Comparison of ENCODE assay signal across 21 cellular contexts in genomic region chr17:57976594-57976993, GRCh38. TPM values are rescaled to one million over a fixed set of nuclear protein-coding genes. Genes with fewer than 3 reads are reported as not detected.
DNase-seq lines count a peak whose midpoint lies in the region; ATAC-seq, FAIRE-seq and TF ChIP-seq lines count a peak whose summit lies in the region.
"Had no signal": no experiment of that assay in that cellular context is flagged by ENCODE, and none has a peak within 500 bp of the region (broad histone marks: within the 10 kb centered on the region; RNA-seq: fewer than 3 reads in every experiment).

No MANE protein-coding gene starts in this region.

- no peak overlapping the region for H3K4me3 ChIP-seq in HepG2 (replicated peaks in 1 of 3; ENCODE audit: insufficient read depth in 1 of 3, low read depth in 2 of 3, low read length in 3 of 3)
- H3K4me3 ChIP-seq in right lobe of liver, result no peak overlapping the region
- H3K4me3 ChIP-seq: BLaER1, GM23248, HAP-1 had no signal

- H3K36me3 ChIP-seq in HepG2 (replicated peaks in 1 of 2; ENCODE audit: control insufficient read depth in 1 of 2, insufficient read depth in 2 of 2, low read length in 2 of 2) (peaks cover 13 to 65% of the 10 kb centered on the region in 2 experiments), right lobe of liver (peaks cover 0 to 75% (median 31%) of the 10 kb centered on the region in 4 donors)

- H4K20me1 ChIP-seq in HepG2 (ENCODE audit: insufficient read depth, low read length), result peaks cover 7% of the 10 kb centered on the region; the same call in 1 of the 2 replicates

- H3K4me1 ChIP-seq in HepG2 (ENCODE audit: insufficient read depth, low read length) (peaks cover 37% of the 10 kb centered on the region), right lobe of liver (peaks cover 0 to 30% (median 12%) of the 10 kb centered on the region in 4 donors)
- H3K4me1 ChIP-seq: HAP-1 had no signal

- H3K27ac Mint-ChIP-seq in chondrocyte (ENCODE audit: unreplicated experiment), result no peak overlapping the region
- H3K27ac Mint-ChIP-seq in WTC11, result no peak overlapping the region

- H2AFZ ChIP-seq in HepG2 (ENCODE audit: low read length), result no peak overlapping the region
- H2AFZ ChIP-seq: GM23248 had no signal

- no peak overlapping the region for H3K4me2 ChIP-seq in HepG2 (ENCODE audit: low read depth, low read length)
- H3K4me2 ChIP-seq: BLaER1 had no signal

- TF ChIP-seq RAD21 in HepG2 (CRISPR knock-in tag; IDR thresholded peaks at IDR 0.05), result no peak

- H3K4me3 Mint-ChIP-seq in chondrocyte (ENCODE audit: unreplicated experiment), result no peak overlapping the region
- H3K4me3 Mint-ChIP-seq in WTC11, result no peak overlapping the region
- H3K4me3 Mint-ChIP-seq: CD4-positive, alpha-beta memory T cell had no signal

- H3K27me3 ChIP-seq in HepG2 (ENCODE audit: control insufficient read depth in 1 of 2, insufficient read depth in 2 of 2, low read length in 2 of 2) (no peaks in the 10 kb centered on the region), right lobe of liver (no peaks in the 10 kb centered on the region)
- H3K27me3 ChIP-seq: BLaER1 had no signal

- intact Hi-C loops in HepG2 (cut with micrococcal nuclease; ENCODE audit: unreplicated experiment) (no loop called here), right lobe of liver (cut with DNase I) (no loop called here)

- H3K9me3 Mint-ChIP-seq in chondrocyte (ENCODE audit: low read depth), result no peaks in the 10 kb centered on the region
- H3K9me3 Mint-ChIP-seq in WTC11, result no peaks in the 10 kb centered on the region
- H3K9me3 Mint-ChIP-seq: CD4-positive, alpha-beta memory T cell had no signal

- H3K4me1 Mint-ChIP-seq in chondrocyte (ENCODE audit: low read depth) (no peaks in the 10 kb centered on the region), WTC11 (no peaks in the 10 kb centered on the region)

- TF ChIP-seq CTCF in HepG2 (CRISPR knock-in tag; IDR thresholded peaks at IDR 0.05) (no peak), right lobe of liver (IDR thresholded peaks at IDR 0.05) (no peak), chondrocyte (IDR thresholded peaks at IDR 0.05) (no peak), WTC11 (IDR thresholded peaks at IDR 0.05) (no peak)

- H3K9me3 ChIP-seq in HepG2 (ENCODE audit: low read length), result no peaks in the 10 kb centered on the region
- H3K9me3 ChIP-seq in right lobe of liver, result no peaks in the 10 kb centered on the region
- H3K9me3 ChIP-seq: BLaER1, HAP-1 had no signal

- CTCF ChIA-PET in HepG2 (lab: Yijun Ruan, JAX; ENCODE audit: low intra/inter-chr PET ratio, low total read pairs), result no interaction called here
- CTCF ChIA-PET in WTC11 (lab: Charles Lee), result no interaction called here

- no peak overlapping the region for H3K9ac ChIP-seq in HepG2 (ENCODE audit: insufficient read depth, low read depth, low read length)
- H3K9ac ChIP-seq: BLaER1, GM23248 had no signal

- ATAC-seq in HepG2 (no peak), right lobe of liver (no peak), WTC11 (no peak), HG03354 (IDR thresholded peaks at IDR 0.05; ENCODE audit: poor library complexity, severe bottlenecking, unreplicated experiment) (no peak)

- no peak for FAIRE-seq in HepG2 (lab: Jason Lieb, UNC)
- FAIRE-seq: A204.1, GM19239 had no signal

- H3K27ac ChIP-seq in HepG2 (ENCODE audit: extremely low read length, insufficient read depth, low read length) (no peak overlapping the region), right lobe of liver (no peak overlapping the region), cingulate gyrus (ENCODE audit: low read depth, low read length) (peak overlapping the region; percentile 93), temporal lobe (ENCODE audit: low read depth, low read length) (peak overlapping the region; percentile 98)
- H3K27ac ChIP-seq: BLaER1, GM23248 had no signal

- H3K36me3 Mint-ChIP-seq in chondrocyte (ENCODE audit: low read depth) (peaks cover 46% of the 10 kb centered on the region), WTC11 (peaks cover 65% of the 10 kb centered on the region)

- TF ChIP-seq EP300 in HepG2 (IDR thresholded peaks at IDR 0.05; ENCODE audit: low read depth in 2 of 2, low read length in 2 of 2), result no peak
- TF ChIP-seq EP300 in HepG2 (CRISPR knock-in tag; IDR thresholded peaks at IDR 0.05; ENCODE audit: borderline replicate concordance), result no peak

- WGBS in HepG2 (ENCODE audit: low lambda C conversion rate), result 95% methylated on average over 3 of the region's 3 CpGs
- WGBS in right lobe of liver (ENCODE audit: insufficient coverage, low coverage, low lambda C conversion rate, missing lambda C conversion rate), result 83% methylated on average over 3 of the region's 3 CpGs

- DNase-seq in HepG2 (ENCODE audit: low spot score), result no peak
- DNase-seq in right lobe of liver, result no peak
- peak; percentile 62 for DNase-seq in midbrain (lab: John Stamatoyannopoulos, UW)
- no peak for DNase-seq in chondrocyte (ENCODE audit: low spot score)
- DNase-seq in WTC11 (ENCODE audit: low spot score), result no peak
- DNase-seq: CD4-positive, alpha-beta memory T cell; GF-D8; GM23248; MM.1S; NCI-H1092 treated with DMSO at 0.1 percent for 48 hours; NCI-H2227 treated with DMSO at 0.1 percent for 48 hours; NCI-H524; NCI-H82; SHP77 had no signal

- no TSS peak for BruUV-seq in HepG2 (replicated peaks; lab: Mats Ljungman, UMichigan)

- H3K79me2 ChIP-seq in HepG2 (ENCODE audit: insufficient read depth, low read length), result peaks cover 13% of the 10 kb centered on the region

- H3K27me3 Mint-ChIP-seq in chondrocyte (ENCODE audit: low read depth) (no peaks in the 10 kb centered on the region), WTC11 (ENCODE audit: low read depth) (no peaks in the 10 kb centered on the region)
- H3K27me3 Mint-ChIP-seq: CD4-positive, alpha-beta memory T cell had no signal

- in situ Hi-C loops in HepG2 (cut with HindIII; ENCODE audit: extremely low pct_ligation_motif_present, low pct_unique_long_range_greater_than_20kb), result no loop called here

- POLR2A ChIA-PET in HepG2 (lab: Yijun Ruan, JAX), result interaction anchor here (1.0 to 3.6 kb wide), 4 partner anchors 10 to 84 kb away, joined by 3 to 16 read pairs (median 8); partner anchors contain the start of gene VEZF1
- POLR2A ChIA-PET in WTC11 (lab: Charles Lee), result interaction anchor here (0.6 to 1.3 kb wide), 2 partner anchors 20 to 181 kb away, joined by 3 read pairs; no protein-coding TSS in a partner anchor

- no peak for TF ChIP-seq POLR2A in HepG2 (IDR thresholded peaks at IDR 0.05; ENCODE audit: insufficient read depth in 1 of 2, low read depth in 2 of 2, low read length in 2 of 2)
- no peak for TF ChIP-seq POLR2A in right lobe of liver (IDR thresholded peaks at IDR 0.05)

RNA-seq across cellular contexts. Expression of gene VEZF1, which starts 11.5 kb away (rescaled TPM):
- total RNA-seq in HepG2 (2016; rRNA removed; fragmentation: Illumina TruSeq; extraction: Trizol) (45.9 and 48.0 TPM in 2 replicates), right lobe of liver (10 to 100 TPM; 13.0 to 19.3 (median 14.6) TPM), temporal lobe (55.6 TPM), chondrocyte (26.6 to 43.6 TPM (median 39.6 TPM) in 3 replicates), WTC11 (2021) (43.1 to 43.8 TPM (median 43.3 TPM) in 3 replicates)
- 8.8 and 10.8 TPM in 2 replicates for total RNA-seq in HepG2 (2016; cell fraction: cytosol; rRNA removed; fragmentation: Illumina TruSeq; extraction: Trizol; ENCODE audit: low read depth)
- total RNA-seq in HepG2 (2016; cell fraction: insoluble cytoplasmic fraction; rRNA removed; fragmentation: Illumina TruSeq; extraction: Trizol), result 41.9 and 43.4 TPM in 2 replicates
- total RNA-seq in HepG2 (2016; cell fraction: membrane; rRNA removed; fragmentation: Illumina TruSeq; extraction: Trizol), result 42.3 and 48.6 TPM in 2 replicates
- total RNA-seq in HepG2 (2016; cell fraction: nucleus; rRNA removed; fragmentation: Illumina TruSeq; extraction: Trizol), result 31.1 and 37.8 TPM in 2 replicates
- 41.3 and 49.7 TPM in 2 replicates for polyA plus RNA-seq in HepG2 (2011; rRNA removed)
- 27.7 and 34.7 TPM in 2 replicates for polyA plus RNA-seq in HepG2 (2011; cell fraction: cytosol; rRNA removed)
- polyA plus RNA-seq in HepG2 (2011; cell fraction: nucleus; rRNA removed), result 30.2 and 33.3 TPM in 2 replicates
- 38.9 and 45.7 TPM in 2 replicates for polyA plus RNA-seq in HepG2 (2012)
- polyA plus RNA-seq in HepG2 (2016; cell fraction: cytosol; fragmentation: Illumina TruSeq; extraction: Trizol; ENCODE audit: low read depth), result 7.1 and 7.4 TPM in 2 replicates
- polyA plus RNA-seq in HepG2 (2016; cell fraction: insoluble cytoplasmic fraction; fragmentation: Illumina TruSeq; extraction: Trizol; ENCODE audit: low read depth), result 34.8 and 42.4 TPM in 2 replicates
- 22.0 and 25.5 TPM in 2 replicates for polyA plus RNA-seq in HepG2 (2016; cell fraction: membrane; fragmentation: Illumina TruSeq; extraction: Trizol; ENCODE audit: low read depth)
- polyA plus RNA-seq in HepG2 (2016; cell fraction: nucleus; fragmentation: Illumina TruSeq; extraction: Trizol; ENCODE audit: insufficient read depth, low read depth), result 46.2 and 49.1 TPM in 2 replicates
- 41.4 and 56.9 TPM in 2 replicates for polyA minus RNA-seq in HepG2 (2011; rRNA and poly(A)+ RNA removed; ENCODE audit: low replicate concordance)
- polyA minus RNA-seq in HepG2 (2011; cell fraction: cytosol; rRNA and poly(A)+ RNA removed), result 31.2 and 37.3 TPM in 2 replicates
- polyA minus RNA-seq in HepG2 (2011; cell fraction: nucleus; rRNA and poly(A)+ RNA removed), result 32.7 and 46.6 TPM in 2 replicates

RNA-seq across cellular contexts. Expression of gene CUEDC1, which starts 21.4 kb away (rescaled TPM):
- 4.2 and 7.4 TPM in 2 replicates for total RNA-seq in HepG2 (2016; rRNA removed; fragmentation: Illumina TruSeq; extraction: Trizol)
- 4.1 and 4.7 TPM in 2 replicates for total RNA-seq in HepG2 (2016; cell fraction: cytosol; rRNA removed; fragmentation: Illumina TruSeq; extraction: Trizol; ENCODE audit: low read depth)
- 3.5 and 7.9 TPM in 2 replicates for total RNA-seq in HepG2 (2016; cell fraction: insoluble cytoplasmic fraction; rRNA removed; fragmentation: Illumina TruSeq; extraction: Trizol)
- total RNA-seq in HepG2 (2016; cell fraction: membrane; rRNA removed; fragmentation: Illumina TruSeq; extraction: Trizol), result 7.6 and 8.6 TPM in 2 replicates
- 9.6 and 11.9 TPM in 2 replicates for total RNA-seq in HepG2 (2016; cell fraction: nucleus; rRNA removed; fragmentation: Illumina TruSeq; extraction: Trizol)
- 12.9 and 14.4 TPM in 2 replicates for polyA plus RNA-seq in HepG2 (2011; rRNA removed)
- 8.1 and 8.6 TPM in 2 replicates for polyA plus RNA-seq in HepG2 (2011; cell fraction: cytosol; rRNA removed)
- 36.7 and 43.5 TPM in 2 replicates for polyA plus RNA-seq in HepG2 (2011; cell fraction: nucleus; rRNA removed)
- 9.8 and 10.2 TPM in 2 replicates for polyA plus RNA-seq in HepG2 (2012)
- polyA plus RNA-seq in HepG2 (2016; cell fraction: cytosol; fragmentation: Illumina TruSeq; extraction: Trizol; ENCODE audit: low read depth), result 9.4 and 11.1 TPM in 2 replicates
- 9.2 and 10.0 TPM in 2 replicates for polyA plus RNA-seq in HepG2 (2016; cell fraction: insoluble cytoplasmic fraction; fragmentation: Illumina TruSeq; extraction: Trizol; ENCODE audit: low read depth)
- 15.4 and 16.0 TPM in 2 replicates for polyA plus RNA-seq in HepG2 (2016; cell fraction: membrane; fragmentation: Illumina TruSeq; extraction: Trizol; ENCODE audit: low read depth)
- 33.7 and 36.2 TPM in 2 replicates for polyA plus RNA-seq in HepG2 (2016; cell fraction: nucleus; fragmentation: Illumina TruSeq; extraction: Trizol; ENCODE audit: insufficient read depth, low read depth)
- polyA minus RNA-seq in HepG2 (2011; rRNA and poly(A)+ RNA removed; ENCODE audit: low replicate concordance), result 2.9 and 6.8 TPM in 2 replicates
- 5.1 and 7.3 TPM in 2 replicates for polyA minus RNA-seq in HepG2 (2011; cell fraction: cytosol; rRNA and poly(A)+ RNA removed)
- polyA minus RNA-seq in HepG2 (2011; cell fraction: nucleus; rRNA and poly(A)+ RNA removed), result 6.6 and 8.2 TPM in 2 replicates
- 1 to 10 TPM; 4.0 to 8.5 (median 5.5) TPM for total RNA-seq in right lobe of liver
- total RNA-seq in temporal lobe, result 9.1 TPM
- 32.9 to 47.7 TPM (median 41.9 TPM) in 3 replicates for total RNA-seq in chondrocyte
- 6.5 to 12.2 TPM (median 9.4 TPM) in 3 replicates for total RNA-seq in WTC11 (2021)
- polyA plus RNA-seq: CD4-positive, alpha-beta memory T cell had no signal

RNA-seq across cellular contexts. Expression of gene SRSF1, which starts 30.5 kb away (rescaled TPM):
- total RNA-seq in HepG2 (2016; rRNA removed; fragmentation: Illumina TruSeq; extraction: Trizol) (445 and 520 TPM in 2 replicates), right lobe of liver (10 to 100 TPM; 55.7 to 92.0 (median 80.0) TPM), temporal lobe (217 TPM), chondrocyte (115 to 161 TPM (median 119 TPM) in 3 replicates), WTC11 (2021) (349 to 387 TPM (median 366 TPM) in 3 replicates)
- 40.7 and 51.5 TPM in 2 replicates for total RNA-seq in HepG2 (2016; cell fraction: cytosol; rRNA removed; fragmentation: Illumina TruSeq; extraction: Trizol; ENCODE audit: low read depth)
- 472 and 528 TPM in 2 replicates for total RNA-seq in HepG2 (2016; cell fraction: insoluble cytoplasmic fraction; rRNA removed; fragmentation: Illumina TruSeq; extraction: Trizol)
- 120 and 137 TPM in 2 replicates for total RNA-seq in HepG2 (2016; cell fraction: membrane; rRNA removed; fragmentation: Illumina TruSeq; extraction: Trizol)
- 332 and 353 TPM in 2 replicates for total RNA-seq in HepG2 (2016; cell fraction: nucleus; rRNA removed; fragmentation: Illumina TruSeq; extraction: Trizol)
- 142 and 144 TPM in 2 replicates for polyA plus RNA-seq in HepG2 (2011; rRNA removed)
- 61.9 and 82.9 TPM in 2 replicates for polyA plus RNA-seq in HepG2 (2011; cell fraction: cytosol; rRNA removed)
- polyA plus RNA-seq in HepG2 (2011; cell fraction: nucleus; rRNA removed), result 1,130 and 1,625 TPM in 2 replicates
- polyA plus RNA-seq in HepG2 (2012), result 96.9 and 161 TPM in 2 replicates
- polyA plus RNA-seq in HepG2 (2016; cell fraction: cytosol; fragmentation: Illumina TruSeq; extraction: Trizol; ENCODE audit: low read depth), result 19.4 and 20.4 TPM in 2 replicates
- polyA plus RNA-seq in HepG2 (2016; cell fraction: insoluble cytoplasmic fraction; fragmentation: Illumina TruSeq; extraction: Trizol; ENCODE audit: low read depth), result 411 and 445 TPM in 2 replicates
- polyA plus RNA-seq in HepG2 (2016; cell fraction: membrane; fragmentation: Illumina TruSeq; extraction: Trizol; ENCODE audit: low read depth), result 54.7 and 57.3 TPM in 2 replicates
- 359 and 383 TPM in 2 replicates for polyA plus RNA-seq in HepG2 (2016; cell fraction: nucleus; fragmentation: Illumina TruSeq; extraction: Trizol; ENCODE audit: insufficient read depth, low read depth)
- polyA minus RNA-seq in HepG2 (2011; rRNA and poly(A)+ RNA removed; ENCODE audit: low replicate concordance), result 673 and 710 TPM in 2 replicates
- 78.3 and 89.3 TPM in 2 replicates for polyA minus RNA-seq in HepG2 (2011; cell fraction: cytosol; rRNA and poly(A)+ RNA removed)
- polyA minus RNA-seq in HepG2 (2011; cell fraction: nucleus; rRNA and poly(A)+ RNA removed), result 1,057 and 1,237 TPM in 2 replicates

Comparison
In these comparisons a context has a peak if more than half of its experiments do, and no peak if none do; other contexts are left out.
1. H3K27ac ChIP-seq: peak in cingulate gyrus (single experiment) and temporal lobe (single experiment); none in HepG2 (single experiment) and right lobe of liver (0 of 3).